ENCODE assay signal across 8 cellular contexts in genomic region chr1:181088079-181089016, GRCh38. TPM values are rescaled to one million over a fixed set of nuclear protein-coding genes. Genes with fewer than 3 reads are reported as not detected.
DNase-seq lines count a peak whose midpoint lies in the region; ATAC-seq and TF ChIP-seq lines count a peak whose summit lies in the region.

Gene IER5 (plus strand): TSS chr1:181088700. CDS start chr1:181088903, 203 bp downstream.

- H3K36me3 ChIP-seq in HUES48 (ENCODE audit: control insufficient read depth, insufficient read depth, low read length) (no peaks in the 10 kb centered on the region), NT2/D1 (ENCODE audit: insufficient read depth, insufficient read length, low read length) (peaks cover 42% of the 10 kb centered on the region)

- H3K27ac ChIP-seq in HUES48 (ENCODE audit: low read depth, low read length) = peak within 1 kb of the TSS; percentile 43

- H3K9me3 Mint-ChIP-seq in Calu3 (ENCODE audit: low read depth, unreplicated experiment) (no peaks in the 10 kb centered on the region), memory B cell (no peaks in the 10 kb centered on the region)
- no peaks in the 10 kb centered on the region for H3K9me3 Mint-ChIP-seq in effector memory CD8-positive, alpha-beta T cell

- H3K9me3 ChIP-seq in HUES48 (ENCODE audit: control insufficient read depth, insufficient read depth, low read length) = no peaks in the 10 kb centered on the region
- no peaks in the 10 kb centered on the region for H3K9me3 ChIP-seq in NT2/D1 (ENCODE audit: insufficient read depth, low read length)

- H3K4me3 ChIP-seq in HUES48 (ENCODE audit: low read depth, low read length) (peak within 1 kb of the TSS; percentile 84), NT2/D1 (ENCODE audit: insufficient read length, low read depth) (peak within 1 kb of the TSS; percentile 96)

- H3K4me1 Mint-ChIP-seq in Calu3 (ENCODE audit: low read depth, unreplicated experiment) (peaks cover 26% of the 10 kb centered on the region), memory B cell (peaks cover 36% of the 10 kb centered on the region)
- peaks cover 34 to 39% of the 10 kb centered on the region in 2 donors for H3K4me1 Mint-ChIP-seq in effector memory CD8-positive, alpha-beta T cell (ENCODE audit: low read depth in 2 of 2)

- H3K27me3 ChIP-seq in HUES48 (ENCODE audit: control insufficient read depth, insufficient read depth, low read length) (peaks cover 56% of the 10 kb centered on the region), NT2/D1 (ENCODE audit: insufficient read depth, insufficient read length) (peaks cover 20% of the 10 kb centered on the region)

- TSS peak; percentile 73 for BruUV-seq in Calu3 (replicated peaks; lab: Mats Ljungman, UMichigan)

- intact Hi-C loops in Calu3 (cut with micrococcal nuclease; ENCODE audit: unreplicated experiment) = loop anchor here (1.0 kb wide), 1 partner anchor 54 kb away; no protein-coding TSS in a partner anchor

- DNase-seq in Calu3 = peak; percentile 97
- peak; percentile 98 for DNase-seq in NT2/D1 (ENCODE audit: low read depth, low spot score)
- DNase-seq in activated CD8-positive, alpha-beta memory T cell treated with anti-CD3 and anti-CD28 coated beads for 48 hours (ENCODE audit: low read depth in 2 of 3, low spot score in 2 of 3) = peak; percentile 89 to 98 (median 96)
- DNase-seq in effector memory CD8-positive, alpha-beta T cell = peak; percentile 93 to 96 (median 94)
- peak; percentile 99 for DNase-seq in memory B cell (ENCODE audit: low spot score in 2 of 2)
- peak; percentile 85 for DNase-seq in stimulated activated CD8-positive, alpha-beta memory T cell treated with anti-CD3 and anti-CD28 coated beads, Interleukin-12 subunit alpha, Interleukin-12 subunit beta, amount 100 ng/mL, for 24 hours (ENCODE audit: extremely low read depth)

- peak within 1 kb of the TSS; percentile 93 for H3K4me3 Mint-ChIP-seq in Calu3 (ENCODE audit: low read depth, unreplicated experiment)
- H3K4me3 Mint-ChIP-seq in effector memory CD8-positive, alpha-beta T cell = peak within 1 kb of the TSS; percentile 92 to 97
- H3K4me3 Mint-ChIP-seq in memory B cell = peak within 1 kb of the TSS; percentile 99

- H3K27ac Mint-ChIP-seq in Calu3 (ENCODE audit: unreplicated experiment) (peak within 1 kb of the TSS; percentile 97), memory B cell (peak within 1 kb of the TSS; percentile 99)
- H3K27ac Mint-ChIP-seq in effector memory CD8-positive, alpha-beta T cell = peak within 1 kb of the TSS; percentile 99 to 100

- H3K36me3 Mint-ChIP-seq in Calu3 (ENCODE audit: insufficient read depth, unreplicated experiment) = peaks cover 42% of the 10 kb centered on the region
- H3K36me3 Mint-ChIP-seq in effector memory CD8-positive, alpha-beta T cell (ENCODE audit: insufficient read depth) = peaks cover 44% of the 10 kb centered on the region
- peaks cover 21% of the 10 kb centered on the region for H3K36me3 Mint-ChIP-seq in memory B cell

- H3K4me1 ChIP-seq in HUES48 (ENCODE audit: control insufficient read depth, insufficient read depth, low read length) (peaks cover 6% of the 10 kb centered on the region), NT2/D1 (ENCODE audit: insufficient read depth, insufficient read length) (no peaks in the 10 kb centered on the region)

- peak within 1 kb of the TSS; percentile 36; the same call in 1 of the 2 replicates for H3K9ac ChIP-seq in HUES48 (ENCODE audit: low read depth, low read length)
- peak within 1 kb of the TSS; percentile 97 for H3K9ac ChIP-seq in NT2/D1 (ENCODE audit: insufficient read length, low read depth)

- no peak for TF ChIP-seq CTCF in Calu3 (IDR thresholded peaks at IDR 0.05; ENCODE audit: unreplicated experiment)

- CTCF ChIA-PET in Calu3 (lab: Charles Lee) = interaction anchor here (0.9 to 1.0 kb wide), 2 partner anchors 9 to 53 kb away, joined by 4 read pairs; no protein-coding TSS in a partner anchor

- peak; percentile 61 for ATAC-seq in GM21423 (IDR thresholded peaks at IDR 0.05; ENCODE audit: unreplicated experiment)
- peak; percentile 68 for ATAC-seq in effector memory CD8-positive, alpha-beta T cell (replicated peaks)
- ATAC-seq in memory B cell (ENCODE audit: low read depth) = peak; percentile 65

- H3K27me3 Mint-ChIP-seq in Calu3 (ENCODE audit: unreplicated experiment) (no peaks in the 10 kb centered on the region), memory B cell (no peaks in the 10 kb centered on the region)
- no peaks in the 10 kb centered on the region for H3K27me3 Mint-ChIP-seq in effector memory CD8-positive, alpha-beta T cell

RNA-seq across cellular contexts. Expression of gene IER5, which starts in this region (rescaled TPM):
- 11.4 and 12.2 TPM in 2 replicates for total RNA-seq in Calu3 (2022)

Comparison
In these comparisons a context has a peak if more than half of its experiments do, and no peak if none do; other contexts are left out.
1. Peak in every context shown above with its lines: DNase-seq, ATAC-seq, H3K4me3 ChIP-seq and H3K27ac ChIP-seq.